19 cellular contexts compared by ENCODE assay signal in genomic region chr13:45827318-45827717, GRCh38. TPM values are rescaled to one million over a fixed set of nuclear protein-coding genes. Genes with fewer than 3 reads are reported as not detected.
"Had no signal": no experiment of that assay in that cellular context is flagged by ENCODE, and none has a peak within 500 bp of the region (broad histone marks: within the 10 kb centered on the region; RNA-seq: fewer than 3 reads in every experiment).

No MANE protein-coding gene starts in this region.

- H3K4me1 ChIP-seq: breast epithelium, left lung, upper lobe of left lung had no signal

- H3K27me3 ChIP-seq: breast epithelium, left lung, sigmoid colon, upper lobe of left lung had no signal

- H3K4me3 ChIP-seq: breast epithelium, left lung, sigmoid colon, thoracic aorta, upper lobe of left lung had no signal

- H3K27ac Mint-ChIP-seq: activated naive CD8-positive, alpha-beta T cell; activated T-helper 17 cell treated with anti-CD3 and anti-CD28 coated beads, Interleukin-2, amount 50 U/mL, for 72 hours; memory B cell; natural killer cell treated with Interleukin-12 subunit alpha and Interleukin-12 subunit beta and Interleukin-15 and Interleukin-18, amount 100 ng/mL, for 72 hours had no signal

- DNase-seq: activated naive CD4-positive, alpha-beta T cell; activated T-cell treated with anti-CD3 and anti-CD28 coated beads, Interleukin-2, amount 50 U/mL, for 1 hour; left lung; nucleus accumbens; sigmoid colon; stimulated activated CD4-positive, alpha-beta T cell treated with anti-CD3 and anti-CD28 coated beads, Interleukin-2, amount 100 ng/mL, for 48 hours; stimulated activated CD8-positive, alpha-beta memory T cell treated with anti-CD3 and anti-CD28 coated beads, Interleukin-4, amount 100 ng/mL, for 48 hours; stimulated activated naive CD4-positive, alpha-beta T cell; T-helper 1 cell; T-helper 9 cell; upper lobe of left lung had no signal

- H3K36me3 Mint-ChIP-seq: activated naive CD8-positive, alpha-beta T cell; immature natural killer cell; memory B cell; natural killer cell treated with Interleukin-12 subunit alpha and Interleukin-12 subunit beta and Interleukin-15 and Interleukin-18, amount 100 ng/mL, for 72 hours; WTC11 had no signal

- H3K4me3 Mint-ChIP-seq: activated naive CD8-positive, alpha-beta T cell; activated T-helper 17 cell treated with anti-CD3 and anti-CD28 coated beads, Interleukin-2, amount 50 U/mL, for 72 hours; immature natural killer cell; memory B cell; natural killer cell treated with Interleukin-12 subunit alpha and Interleukin-12 subunit beta and Interleukin-15 and Interleukin-18, amount 100 ng/mL, for 72 hours; WTC11 had no signal

- ATAC-seq: activated T-helper 17 cell treated with anti-CD3 and anti-CD28 coated beads, Interleukin-2, amount 50 U/mL, for 72 hours; left lung; WTC11 had no signal

- H3K36me3 ChIP-seq: breast epithelium, left lung, sigmoid colon, thoracic aorta, upper lobe of left lung had no signal

- H3K27ac ChIP-seq: breast epithelium, left lung, sigmoid colon, thoracic aorta, upper lobe of left lung had no signal

- H3K4me1 Mint-ChIP-seq: activated T-helper 17 cell treated with anti-CD3 and anti-CD28 coated beads, Interleukin-2, amount 50 U/mL, for 72 hours; memory B cell had no signal

- H3K9me3 Mint-ChIP-seq: activated T-helper 17 cell treated with anti-CD3 and anti-CD28 coated beads, Interleukin-2, amount 50 U/mL, for 72 hours; immature natural killer cell; memory B cell; natural killer cell treated with Interleukin-12 subunit alpha and Interleukin-12 subunit beta and Interleukin-15 and Interleukin-18, amount 100 ng/mL, for 72 hours; WTC11 had no signal

- H3K9me3 ChIP-seq: breast epithelium, left lung, sigmoid colon, thoracic aorta, upper lobe of left lung had no signal

RNA-seq across cellular contexts. Expression of gene SIAH3, which starts 24.2 kb away (rescaled TPM):
- total RNA-seq: natural killer cell treated with Interleukin-12 subunit alpha and Interleukin-12 subunit beta and Interleukin-15 and Interleukin-18, amount 100 ng/mL, for 72 hours; sigmoid colon; thoracic aorta had no signal
- polyA plus RNA-seq: immature natural killer cell had no signal
